In genomic region chr14:63897706-63898105, GRCh38 we compare ENCODE assay signal across 13 cellular contexts. TPM values are rescaled to one million over a fixed set of nuclear protein-coding genes. Genes with fewer than 3 reads are reported as not detected.
DNase-seq lines count a peak whose midpoint lies in the region; ATAC-seq and TF ChIP-seq lines count a peak whose summit lies in the region.
"Had no signal": no experiment of that assay in that cellular context is flagged by ENCODE, and none has a peak within 500 bp of the region (broad histone marks: within the 10 kb centered on the region; RNA-seq: fewer than 3 reads in every experiment).

No MANE protein-coding gene starts in this region.

- H3K9me3 ChIP-seq in HEK293 (ENCODE audit: control insufficient read depth, insufficient read depth, low read depth, low read length) (no peaks in the 10 kb centered on the region), ascending aorta (no peaks in the 10 kb centered on the region), smooth muscle cell (replicated peaks; ENCODE audit: low read depth) (no peaks in the 10 kb centered on the region)

- no peak overlapping the region for H3K9ac ChIP-seq in smooth muscle cell (ENCODE audit: low read depth)

- H3K4me3 ChIP-seq in HEK293 (ENCODE audit: low read depth, low read length), result no peak overlapping the region
- no peak overlapping the region for H3K4me3 ChIP-seq in ascending aorta
- H3K4me3 ChIP-seq in smooth muscle cell, result no peak overlapping the region

- H4K20me1 ChIP-seq in smooth muscle cell (ENCODE audit: low read depth), result no peaks in the 10 kb centered on the region

- ATAC-seq in HG02571 (IDR thresholded peaks at IDR 0.05; ENCODE audit: unreplicated experiment), result no peak
- ATAC-seq: stimulated activated naive B cell treated with anti-CD40 and anti-IgM and Interleukin-4, amounts not matched to agents 10 μg/mL and 1 μg/mL and 100 μg/mL, for 72 hours had no signal

- 12% methylated on average over 3 of the region's 3 CpGs for WGBS in smooth muscle cell (ENCODE audit: low lambda C conversion rate)

- no peaks in the 10 kb centered on the region for H3K9me3 Mint-ChIP-seq in immature natural killer cell

- peaks cover 13% of the 10 kb centered on the region for H3K4me1 ChIP-seq in HEK293 (ENCODE audit: control insufficient read depth, insufficient read depth, low read length)
- H3K4me1 ChIP-seq in ascending aorta, result peaks cover 4 to 46% of the 10 kb centered on the region in 2 donors
- peaks cover 14% of the 10 kb centered on the region for H3K4me1 ChIP-seq in smooth muscle cell (ENCODE audit: low read depth)

- no peaks in the 10 kb centered on the region for H3K27me3 ChIP-seq in ascending aorta
- H3K27me3 ChIP-seq in smooth muscle cell (ENCODE audit: low read depth), result no peaks in the 10 kb centered on the region

- intact Hi-C loops in ascending aorta (cut with DNase I), result loop anchor here (2.0 to 10.0 kb wide), 3 partner anchors 25 to 217 kb away; partner anchors contain the start of gene SYNE2

- POLR2A ChIA-PET in HEK293 (lab: Yijun Ruan, JAX), result interaction anchor here (0.6 kb wide), 1 partner anchor 259 kb away, joined by 3 read pairs; no protein-coding TSS in a partner anchor

- no peaks in the 10 kb centered on the region for H3K36me3 Mint-ChIP-seq in immature natural killer cell

- H3K27ac ChIP-seq in HEK293 (ENCODE audit: extremely low read depth, low read depth, low read length), result no peak overlapping the region
- H3K27ac ChIP-seq in ascending aorta, result peak overlapping the region; percentile 66 to 80
- H3K27ac ChIP-seq in smooth muscle cell (ENCODE audit: low read depth), result peak overlapping the region; percentile 54
- H3K27ac ChIP-seq: HL-60 had no signal

- H3K36me3 ChIP-seq in HEK293 (ENCODE audit: control insufficient read depth in 2 of 2, insufficient read depth in 1 of 2, low read length in 2 of 2), result no peaks in the 10 kb centered on the region
- H3K36me3 ChIP-seq in ascending aorta, result no peaks in the 10 kb centered on the region
- H3K36me3 ChIP-seq in smooth muscle cell (ENCODE audit: low read depth), result no peaks in the 10 kb centered on the region

- CTCF ChIA-PET in HEK293 (lab: Yijun Ruan, JAX), result no interaction called here

- H3K27me3 Mint-ChIP-seq in immature natural killer cell (ENCODE audit: low read depth in 3 of 3), result peaks cover 2 to 9% (median 4%) of the 10 kb centered on the region in 3 donors
- H3K27me3 Mint-ChIP-seq: stimulated activated naive B cell treated with anti-CD40 and anti-IgM and Interleukin-4, amounts not matched to agents 10 μg/mL and 1 μg/mL and 100 μg/mL, for 72 hours had no signal

- H3K4me3 Mint-ChIP-seq in immature natural killer cell, result no peak overlapping the region
- H3K4me3 Mint-ChIP-seq: stimulated activated naive B cell treated with anti-CD40 and anti-IgM and Interleukin-4, amounts not matched to agents 10 μg/mL and 1 μg/mL and 100 μg/mL, for 72 hours had no signal

- peak overlapping the region; percentile 76 for H3K4me2 ChIP-seq in smooth muscle cell

- DNase-seq in ascending aorta (ENCODE audit: low spot score in 2 of 2) (no peak), immature natural killer cell (no peak), smooth muscle cell (lab: John Stamatoyannopoulos, UW; ENCODE audit: unreplicated experiment) (no peak), epidermal melanocyte (ENCODE audit: insufficient read length, low spot score) (no peak), OCI-M2 (lab: John Stamatoyannopoulos, UW; ENCODE audit: unreplicated experiment) (no peak)
- DNase-seq: activated gamma-delta T cell; NCI-H1048; NCI-H510A treated with DMSO at 0.1 percent for 48 hours; SHP77 treated with DMSO at 0.1 percent for 48 hours; stimulated activated naive B cell treated with anti-CD40 and anti-IgM and Interleukin-4, amounts not matched to agents 10 μg/mL and 1 μg/mL and 100 μg/mL, for 72 hours had no signal

- H2AFZ ChIP-seq in smooth muscle cell (ENCODE audit: low read depth), result peak overlapping the region; percentile 3

- peak overlapping the region; percentile 2 to 82 (median 65) for H3K27ac Mint-ChIP-seq in immature natural killer cell
- H3K27ac Mint-ChIP-seq: stimulated activated naive B cell treated with anti-CD40 and anti-IgM and Interleukin-4, amounts not matched to agents 10 μg/mL and 1 μg/mL and 100 μg/mL, for 72 hours had no signal

- H3K4me1 Mint-ChIP-seq in immature natural killer cell, result peaks cover 51 to 75% of the 10 kb centered on the region in 2 donors

- H3F3A ChIP-seq in smooth muscle cell (ENCODE audit: low read depth), result no peaks in the 10 kb centered on the region

- TF ChIP-seq CTCF in HEK293 (tag by site-specific recombination; IDR thresholded peaks at IDR 0.05), result no peak
- no peak for TF ChIP-seq CTCF in ascending aorta (IDR thresholded peaks at IDR 0.05)
- no peak for TF ChIP-seq CTCF in smooth muscle cell (IDR thresholded peaks at IDR 0.05; ENCODE audit: borderline replicate concordance, insufficient read depth, poor library complexity, severe bottlenecking)

- H3K79me2 ChIP-seq in smooth muscle cell (ENCODE audit: low read depth), result no peaks in the 10 kb centered on the region

TF ChIP-seq in HEK293, 187 proteins besides CTCF, POLR2A, EP300 and RAD21:
- TF ChIP-seq ZFP41 (tag by site-specific recombination; IDR thresholded peaks at IDR 0.05; ENCODE audit: borderline replicate concordance), result no peak
- 0 out of 2 replicates have a peak, but pooled peaks have one; percentile 16 for TF ChIP-seq ZNF629 (tag by site-specific recombination; IDR thresholded peaks at IDR 0.05)

RNA-seq across cellular contexts. Expression of gene SYNE2, which starts 44.9 kb away (rescaled TPM):
- total RNA-seq in ascending aorta (518 TPM), smooth muscle cell (20.9 and 26.6 TPM in 2 replicates)
- polyA plus RNA-seq in immature natural killer cell (100 to 1,000 TPM in 1 of 3 donors, 10 to 100 TPM in 2; 14.0 to 116 (median 20.0) TPM), smooth muscle cell (4.8 and 7.2 TPM in 2 replicates)

Comparison
In these comparisons a context has a peak if more than half of its experiments do, and no peak if none do; other contexts are left out.
1. RNA of gene SYNE2, which starts 44.9 kb away (total RNA-seq): 518 TPM in ascending aorta (single experiment); 20.9 to 26.6 TPM in smooth muscle cell; every median in the first group is over 10 times any median in the second.